ENCODE assay signal across 21 cellular contexts in genomic region chr6:109102762-109103161, GRCh38.
"Had no signal": no experiment of that assay in that cellular context is flagged by ENCODE, and none has a peak within 500 bp of the region (broad histone marks: within the 10 kb centered on the region; RNA-seq: fewer than 3 reads in every experiment).

No MANE protein-coding gene starts in this region.

- H3K9me3 ChIP-seq: MG63 had no signal

- FAIRE-seq: HTR-8/SVneo had no signal

- H3K36me3 Mint-ChIP-seq: IgD-negative memory B cell had no signal

- H3K4me3 Mint-ChIP-seq: IgD-negative memory B cell had no signal

- H3K27ac Mint-ChIP-seq: IgD-negative memory B cell had no signal

- H3K27ac ChIP-seq: HL-60, RWPE1 had no signal

- DNase-seq: KBM-7, MG63, NCI-H1092 treated with DMSO at 0.1 percent for 48 hours, NCI-H1436, NCI-H187, NCI-H2029, NCI-H2081 treated with DMSO at 0.1 percent for 48 hours, NCI-H2171, NCI-H226, NCI-H446, NCI-H510A, NCI-H524 treated with DMSO at 0.1 percent for 48 hours, NCI-H69, NCI-H774, PC-3, SHP77 had no signal

- H3K27me3 Mint-ChIP-seq: IgD-negative memory B cell had no signal

- H3K27me3 ChIP-seq: MG63 had no signal

- ATAC-seq: Panc1, PC-3 had no signal

- H3K4me3 ChIP-seq: MG63 had no signal
